In genomic region chr5:164060956-164061355, GRCh38 we compare ENCODE assay signal across 39 cellular contexts.
"Had no signal": no experiment of that assay in that cellular context is flagged by ENCODE, and none has a peak within 500 bp of the region (broad histone marks: within the 10 kb centered on the region; RNA-seq: fewer than 3 reads in every experiment).

No MANE protein-coding gene starts in this region.

- H3K36me3 Mint-ChIP-seq: activated CD8-positive, alpha-beta memory T cell treated with anti-CD3 and anti-CD28 coated beads, Interleukin-2, amount 10 ng/mL, durations not matched to agents 7 days and 5 days; activated naive CD4-positive, alpha-beta T cell treated with anti-CD3 and anti-CD28 coated beads, Interleukin-2, amount 10 ng/mL, durations not matched to agents 7 days and 5 days; activated naive CD4-positive, alpha-beta T cell treated with anti-CD3 and anti-CD28 coated beads, Interleukin-2, amount 50 U/mL, for 24 hours; activated naive CD8-positive, alpha-beta T cell; activated naive CD8-positive, alpha-beta T cell treated with anti-CD3 and anti-CD28 coated beads, Interleukin-2, amount 10 ng/mL, durations not matched to agents 7 days and 5 days; brain; WTC11 had no signal

- FAIRE-seq: bronchial epithelial cell had no signal

- H3K4me1 Mint-ChIP-seq: activated CD4-positive, alpha-beta memory T cell treated with anti-CD3 and anti-CD28 coated beads, Interleukin-2, amount 10 ng/mL, durations not matched to agents 7 days and 5 days; activated CD4-positive, alpha-beta T cell treated with anti-CD3 and anti-CD28 coated beads for 36 hours; activated CD4-positive, alpha-beta T cell treated with anti-CD3 and anti-CD28 coated beads, Interleukin-2, amount 10 ng/mL, durations not matched to agents 7 days and 5 days; activated CD8-positive, alpha-beta memory T cell treated with anti-CD3 and anti-CD28 coated beads, Interleukin-2, amount 10 ng/mL, durations not matched to agents 7 days and 5 days; activated naive CD4-positive, alpha-beta T cell treated with anti-CD3 and anti-CD28 coated beads, Interleukin-2, amount 10 ng/mL, durations not matched to agents 7 days and 5 days; activated naive CD4-positive, alpha-beta T cell treated with anti-CD3 and anti-CD28 coated beads, Interleukin-2, amount 50 U/mL, for 24 hours; activated naive CD8-positive, alpha-beta T cell treated with anti-CD3 and anti-CD28 coated beads, Interleukin-2, amount 10 ng/mL, durations not matched to agents 7 days and 5 days; activated naive CD8-positive, alpha-beta T cell treated with anti-CD3 and anti-CD28 coated beads, Interleukin-2, amount 50 U/mL, for 24 hours; central memory CD8-positive, alpha-beta T cell had no signal

- H3K4me1 ChIP-seq: ascending aorta had no signal

- ATAC-seq: activated CD4-positive, alpha-beta T cell treated with anti-CD3 and anti-CD28 coated beads for 36 hours; activated CD4-positive, CD25-positive, alpha-beta regulatory T cell treated with anti-CD3 and anti-CD28 coated beads, Interleukin-2, amount 50 U/mL, for 24 hours; activated CD8-positive, alpha-beta memory T cell treated with anti-CD3 and anti-CD28 coated beads, Interleukin-2, amount 10 ng/mL, durations not matched to agents 7 days and 5 days; activated CD8-positive, alpha-beta T cell treated with anti-CD3 and anti-CD28 coated beads, Interleukin-2, amount 10 ng/mL, durations not matched to agents 7 days and 5 days; activated naive CD8-positive, alpha-beta T cell treated with anti-CD3 and anti-CD28 coated beads, Interleukin-2, amount 50 U/mL, for 24 hours; WTC11 had no signal

- H3K27me3 ChIP-seq: ascending aorta, cardiac muscle cell had no signal

- H3K27ac Mint-ChIP-seq: activated CD4-positive, alpha-beta memory T cell treated with anti-CD3 and anti-CD28 coated beads, Interleukin-2, amount 10 ng/mL, durations not matched to agents 7 days and 5 days; activated CD4-positive, alpha-beta T cell treated with anti-CD3 and anti-CD28 coated beads for 36 hours; activated CD4-positive, alpha-beta T cell treated with anti-CD3 and anti-CD28 coated beads, Interleukin-2, amount 10 ng/mL, durations not matched to agents 7 days and 5 days; activated CD8-positive, alpha-beta memory T cell treated with anti-CD3 and anti-CD28 coated beads, Interleukin-2, amount 10 ng/mL, durations not matched to agents 7 days and 5 days; activated CD8-positive, alpha-beta T cell treated with anti-CD3 and anti-CD28 coated beads, Interleukin-2, amount 10 ng/mL, durations not matched to agents 7 days and 5 days; activated naive CD4-positive, alpha-beta T cell treated with anti-CD3 and anti-CD28 coated beads, Interleukin-2, amount 10 ng/mL, durations not matched to agents 7 days and 5 days; activated naive CD4-positive, alpha-beta T cell treated with anti-CD3 and anti-CD28 coated beads, Interleukin-2, amount 50 U/mL, for 24 hours; activated naive CD8-positive, alpha-beta T cell; activated naive CD8-positive, alpha-beta T cell treated with anti-CD3 and anti-CD28 coated beads, Interleukin-2, amount 10 ng/mL, durations not matched to agents 7 days and 5 days; activated naive CD8-positive, alpha-beta T cell treated with anti-CD3 and anti-CD28 coated beads, Interleukin-2, amount 50 U/mL, for 24 hours; activated T-cell treated with anti-CD3 and anti-CD28 coated beads, Interleukin-2, amount 50 U/mL, for 24 hours; activated T-helper 2 cell treated with anti-CD3 and anti-CD28 coated beads, Interferon-gamma antibody, Interleukin-2, Interleukin-4, amounts not matched to agents 10 μg/mL and 5 μg/mL and 100 μg/mL, durations not matched to agents 14 hours and 24 hours and 36 hours; brain; T-helper 1 cell treated with Interleukin-12 subunit alpha and Interleukin-12 subunit beta and Interleukin-4 antibody, amounts not matched to agents 30 μg/mL and 1 μg/mL, for 36 hours; T-helper 2 cell treated with Interferon-gamma antibody and Interleukin-4, amounts not matched to agents 5 μg/mL and 100 μg/mL, for 36 hours; WTC11 had no signal

- H3K27ac ChIP-seq: ascending aorta, cardiac muscle cell, WERI-Rb-1 had no signal

- H3K4me3 Mint-ChIP-seq: activated CD4-positive, alpha-beta memory T cell treated with anti-CD3 and anti-CD28 coated beads, Interleukin-2, amount 10 ng/mL, durations not matched to agents 7 days and 5 days; activated CD4-positive, alpha-beta T cell treated with anti-CD3 and anti-CD28 coated beads for 36 hours; activated CD4-positive, alpha-beta T cell treated with anti-CD3 and anti-CD28 coated beads, Interleukin-2, amount 10 ng/mL, durations not matched to agents 7 days and 5 days; activated CD8-positive, alpha-beta memory T cell treated with anti-CD3 and anti-CD28 coated beads, Interleukin-2, amount 10 ng/mL, durations not matched to agents 7 days and 5 days; activated CD8-positive, alpha-beta T cell treated with anti-CD3 and anti-CD28 coated beads, Interleukin-2, amount 10 ng/mL, durations not matched to agents 7 days and 5 days; activated naive CD4-positive, alpha-beta T cell treated with anti-CD3 and anti-CD28 coated beads, Interleukin-2, amount 10 ng/mL, durations not matched to agents 7 days and 5 days; activated naive CD4-positive, alpha-beta T cell treated with anti-CD3 and anti-CD28 coated beads, Interleukin-2, amount 50 U/mL, for 24 hours; activated naive CD8-positive, alpha-beta T cell; activated naive CD8-positive, alpha-beta T cell treated with anti-CD3 and anti-CD28 coated beads, Interleukin-2, amount 10 ng/mL, durations not matched to agents 7 days and 5 days; activated naive CD8-positive, alpha-beta T cell treated with anti-CD3 and anti-CD28 coated beads, Interleukin-2, amount 50 U/mL, for 24 hours; activated T-cell treated with anti-CD3 and anti-CD28 coated beads, Interleukin-2, amount 50 U/mL, for 24 hours; brain; central memory CD8-positive, alpha-beta T cell; T-helper 1 cell treated with Interleukin-12 subunit alpha and Interleukin-12 subunit beta and Interleukin-4 antibody, amounts not matched to agents 30 μg/mL and 1 μg/mL, for 36 hours; T-helper 2 cell treated with Interferon-gamma antibody and Interleukin-4, amounts not matched to agents 5 μg/mL and 100 μg/mL, for 36 hours; WTC11 had no signal

- H3K9me3 ChIP-seq: ascending aorta had no signal

- H3K4me3 ChIP-seq: ascending aorta, cardiac muscle cell had no signal

- DNase-seq: activated CD4-positive, alpha-beta memory T cell treated with anti-CD3 and anti-CD28 coated beads, Interleukin-2, amount 10 ng/mL, durations not matched to agents 7 days and 5 days; activated CD4-positive, alpha-beta T cell treated with anti-CD3 and anti-CD28 coated beads for 1 hour; activated CD4-positive, alpha-beta T cell treated with anti-CD3 and anti-CD28 coated beads for 36 hours; activated CD4-positive, alpha-beta T cell treated with anti-CD3 and anti-CD28 coated beads for 48 hours; activated CD4-positive, alpha-beta T cell treated with anti-CD3 and anti-CD28 coated beads, Interleukin-2, amount 10 ng/mL, durations not matched to agents 7 days and 5 days; activated CD4-positive, alpha-beta T cell treated with anti-CD3 and anti-CD28 coated beads, Interleukin-2, amount 50 U/mL, for 48 hours; activated CD4-positive, CD25-positive, alpha-beta regulatory T cell; activated CD8-positive, alpha-beta memory T cell treated with anti-CD3 and anti-CD28 coated beads for 24 hours; activated CD8-positive, alpha-beta memory T cell treated with anti-CD3 and anti-CD28 coated beads, Interleukin-2, amount 10 ng/mL, durations not matched to agents 7 days and 5 days; activated CD8-positive, alpha-beta memory T cell treated with anti-CD3 and anti-CD28 coated beads, Interleukin-2, amount 50 U/mL, for 48 hours; activated CD8-positive, alpha-beta T cell treated with anti-CD3 and anti-CD28 coated beads, Interleukin-2, amount 10 ng/mL, durations not matched to agents 7 days and 5 days; activated effector memory CD4-positive, alpha-beta T cell treated with Interleukin-2 at 50 U/mL for 16 hours; activated gamma-delta T cell; activated naive CD4-positive, alpha-beta T cell treated with anti-CD3 and anti-CD28 coated beads, Interleukin-2, amount 10 ng/mL, durations not matched to agents 7 days and 5 days; activated naive CD4-positive, alpha-beta T cell treated with Interleukin-2 at 50 U/mL for 16 hours; activated naive CD8-positive, alpha-beta T cell treated with anti-CD3 and anti-CD28 coated beads, Interleukin-2, amount 10 ng/mL, durations not matched to agents 7 days and 5 days; activated naive CD8-positive, alpha-beta T cell treated with anti-CD3 and anti-CD28 coated beads, Interleukin-2, amount 50 U/mL, for 24 hours; activated T-cell treated with anti-CD3 and anti-CD28 coated beads, Interleukin-2, amount 50 U/mL, for 24 hours; activated T-cell treated with anti-CD3 and anti-CD28 coated beads, Interleukin-2, amount 50 U/mL, for 48 hours; amygdala; anterior cingulate cortex; caudate nucleus; cerebellar nuclear complex; T-helper 1 cell; T-helper 2 cell; T-helper 9 cell; WERI-Rb-1 had no signal

- H3K27me3 Mint-ChIP-seq: activated CD4-positive, alpha-beta memory T cell treated with anti-CD3 and anti-CD28 coated beads, Interleukin-2, amount 10 ng/mL, durations not matched to agents 7 days and 5 days; activated CD4-positive, alpha-beta T cell treated with anti-CD3 and anti-CD28 coated beads for 36 hours; activated CD4-positive, alpha-beta T cell treated with anti-CD3 and anti-CD28 coated beads, Interleukin-2, amount 10 ng/mL, durations not matched to agents 7 days and 5 days; activated CD8-positive, alpha-beta memory T cell treated with anti-CD3 and anti-CD28 coated beads, Interleukin-2, amount 10 ng/mL, durations not matched to agents 7 days and 5 days; activated naive CD4-positive, alpha-beta T cell treated with anti-CD3 and anti-CD28 coated beads, Interleukin-2, amount 10 ng/mL, durations not matched to agents 7 days and 5 days; activated naive CD4-positive, alpha-beta T cell treated with anti-CD3 and anti-CD28 coated beads, Interleukin-2, amount 50 U/mL, for 24 hours; activated naive CD8-positive, alpha-beta T cell; activated naive CD8-positive, alpha-beta T cell treated with anti-CD3 and anti-CD28 coated beads, Interleukin-2, amount 10 ng/mL, durations not matched to agents 7 days and 5 days; activated naive CD8-positive, alpha-beta T cell treated with anti-CD3 and anti-CD28 coated beads, Interleukin-2, amount 50 U/mL, for 24 hours; activated T-cell treated with anti-CD3 and anti-CD28 coated beads, Interleukin-2, amount 50 U/mL, for 24 hours; brain; central memory CD8-positive, alpha-beta T cell had no signal

- H3K9me3 Mint-ChIP-seq: activated CD4-positive, alpha-beta memory T cell treated with anti-CD3 and anti-CD28 coated beads, Interleukin-2, amount 10 ng/mL, durations not matched to agents 7 days and 5 days; activated CD4-positive, alpha-beta T cell treated with anti-CD3 and anti-CD28 coated beads, Interleukin-2, amount 10 ng/mL, durations not matched to agents 7 days and 5 days; activated naive CD4-positive, alpha-beta T cell treated with anti-CD3 and anti-CD28 coated beads, Interleukin-2, amount 10 ng/mL, durations not matched to agents 7 days and 5 days; activated naive CD4-positive, alpha-beta T cell treated with anti-CD3 and anti-CD28 coated beads, Interleukin-2, amount 50 U/mL, for 24 hours; activated naive CD8-positive, alpha-beta T cell treated with anti-CD3 and anti-CD28 coated beads, Interleukin-2, amount 10 ng/mL, durations not matched to agents 7 days and 5 days; activated naive CD8-positive, alpha-beta T cell treated with anti-CD3 and anti-CD28 coated beads, Interleukin-2, amount 50 U/mL, for 24 hours; activated T-helper 2 cell treated with anti-CD3 and anti-CD28 coated beads, Interferon-gamma antibody, Interleukin-2, Interleukin-4, amounts not matched to agents 10 μg/mL and 5 μg/mL and 100 μg/mL, durations not matched to agents 14 hours and 24 hours and 36 hours; brain; T-helper 1 cell treated with Interleukin-12 subunit alpha and Interleukin-12 subunit beta and Interleukin-4 antibody, amounts not matched to agents 30 μg/mL and 1 μg/mL, for 36 hours; T-helper 2 cell treated with Interferon-gamma antibody and Interleukin-4, amounts not matched to agents 5 μg/mL and 100 μg/mL, for 36 hours; WTC11 had no signal

- H3K36me3 ChIP-seq: ascending aorta, cardiac muscle cell, WERI-Rb-1 had no signal
